ENCODE assay signal across 10 cellular contexts in the genomic region with DNA sequence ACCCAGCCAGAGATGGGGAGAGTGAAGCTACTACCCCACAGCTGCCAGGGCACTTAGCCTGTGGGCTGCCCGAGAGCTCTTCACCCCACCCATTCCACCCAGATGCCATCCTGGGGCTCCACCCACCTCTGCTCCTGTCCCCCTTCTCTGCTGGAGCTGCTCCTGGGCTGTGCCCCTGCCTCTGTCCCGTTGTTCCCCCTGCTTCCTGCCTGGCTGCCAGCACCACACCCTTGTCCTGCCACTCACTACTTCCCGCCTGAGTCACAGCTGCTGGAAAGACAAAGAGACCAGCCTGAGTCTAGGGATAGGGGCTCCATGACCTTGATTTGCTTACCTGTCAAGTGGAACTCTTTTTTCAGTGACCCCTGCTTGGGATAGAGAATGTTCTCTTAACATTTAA. TPM values are rescaled to one million over a fixed set of nuclear protein-coding genes. Genes with fewer than 3 reads are reported as not detected.
DNase-seq lines count a peak whose midpoint lies in the region; ATAC-seq and TF ChIP-seq lines count a peak whose summit lies in the region.
"Had no signal": no experiment of that assay in that cellular context is flagged by ENCODE, and none has a peak within 500 bp of the region (broad histone marks: within the 10 kb centered on the region; RNA-seq: fewer than 3 reads in every experiment).

No MANE protein-coding gene starts in this region.

- TF ChIP-seq POLR2A in testis (IDR thresholded peaks at IDR 0.05), result no peak

- DNase-seq in Right ventricle myocardium inferior (ENCODE audit: missing footprints), result no peak
- no peak for DNase-seq in cardiac septum (ENCODE audit: low spot score)
- peak; percentile 69 for DNase-seq in colonic mucosa
- peak; percentile 80 to 84 for DNase-seq in aorta
- no peak for DNase-seq in occipital lobe (lab: John Stamatoyannopoulos, UW)
- no peak for DNase-seq in NCI-H2029 (lab: John Stamatoyannopoulos, UW)
- DNase-seq in testis, result no peak
- DNase-seq: stimulated activated CD4-positive, alpha-beta T cell treated with anti-CD3 and anti-CD28 coated beads, Interleukin-1b, Interleukin-23, amount 100 ng/mL, for 48 hours had no signal

- H3K9me3 ChIP-seq in colonic mucosa, result no peaks in the 10 kb centered on the region
- no peaks in the 10 kb centered on the region for H3K9me3 ChIP-seq in mucosa of rectum (ENCODE audit: control insufficient read depth in 2 of 2, low read length in 2 of 2)
- no peaks in the 10 kb centered on the region for H3K9me3 ChIP-seq in aorta (ENCODE audit: control insufficient read depth, low read length)
- H3K9me3 ChIP-seq in testis, result no peaks in the 10 kb centered on the region

- H3K9ac ChIP-seq in colonic mucosa (ENCODE audit: low read depth in 2 of 2, low read length in 2 of 2) (peak overlapping the region; percentile 41 to 48), mucosa of rectum (ENCODE audit: low read depth in 1 of 2, low read length in 2 of 2) (peak overlapping the region in 1 of 2 donors; percentile 13)

- TF ChIP-seq CTCF in colonic mucosa (IDR thresholded peaks at IDR 0.05), result no peak
- TF ChIP-seq CTCF in testis (IDR thresholded peaks at IDR 0.05), result no peak

- peak overlapping the region; percentile 10 for H3K27ac ChIP-seq in colonic mucosa
- H3K27ac ChIP-seq in mucosa of rectum (ENCODE audit: low read depth in 2 of 2, low read length in 2 of 2), result peak overlapping the region; percentile 34 to 58
- peak overlapping the region in 1 of 2 donors; percentile 23 for H3K27ac ChIP-seq in aorta (ENCODE audit: low read depth in 1 of 2, low read length in 2 of 2)
- H3K27ac ChIP-seq in testis, result peak overlapping the region in 1 of 2 donors; percentile 59
- H3K27ac ChIP-seq: VCaP had no signal

- ATAC-seq in Right ventricle myocardium inferior (peak; percentile 20), aorta (ENCODE audit: low FRiP score) (peak; percentile 17)

- 2 to 4% methylated on average over 3 of the region's 3 CpGs for WGBS in aorta, 2 donors
- WGBS in testis, 2 donors, result 33 to 43% methylated on average over 2 to 3 of the region's 3 CpGs

- H3K36me3 ChIP-seq in colonic mucosa, result no peaks in the 10 kb centered on the region
- peaks cover 4 to 25% of the 10 kb centered on the region in 2 donors for H3K36me3 ChIP-seq in mucosa of rectum (ENCODE audit: control insufficient read depth in 2 of 2, insufficient read depth in 2 of 2, low read length in 2 of 2)
- H3K36me3 ChIP-seq in aorta (ENCODE audit: control insufficient read depth in 1 of 2, insufficient read depth in 2 of 2, low read length in 1 of 2), result peaks cover 0 to 2% of the 10 kb centered on the region in 2 donors
- H3K36me3 ChIP-seq in testis (ENCODE audit: low read depth, missing control alignments), result no peaks in the 10 kb centered on the region

- intact Hi-C loops in Right ventricle myocardium inferior (cut with DNase I), result no loop called here
- intact Hi-C loops in cardiac septum (cut with DNase I), result no loop called here
- intact Hi-C loops in colonic mucosa (cut with DNase I), result no loop called here
- intact Hi-C loops in aorta (cut with DNase I), result no loop called here
- intact Hi-C loops in testis (cut with DNase I; ENCODE audit: low total_unique reads), result no loop called here

- H3K27me3 ChIP-seq in colonic mucosa (no peaks in the 10 kb centered on the region), mucosa of rectum (ENCODE audit: control insufficient read depth in 2 of 2, insufficient read depth in 2 of 2, low read length in 2 of 2) (no peaks in the 10 kb centered on the region), aorta (ENCODE audit: control insufficient read depth in 1 of 2, insufficient read depth in 2 of 2, low read length in 1 of 2) (no peaks in the 10 kb centered on the region), testis (no peaks in the 10 kb centered on the region)

- H3K4me3 ChIP-seq in colonic mucosa, result no peak overlapping the region
- H3K4me3 ChIP-seq in mucosa of rectum (ENCODE audit: low read length in 2 of 2), result no peak overlapping the region
- H3K4me3 ChIP-seq in aorta (ENCODE audit: low read length in 2 of 2), result no peak overlapping the region
- no peak overlapping the region for H3K4me3 ChIP-seq in testis

- H3K4me1 ChIP-seq in colonic mucosa (peaks cover 14% of the 10 kb centered on the region), mucosa of rectum (ENCODE audit: control insufficient read depth in 2 of 2, insufficient read depth in 2 of 2, low read length in 2 of 2) (peaks cover 45 to 53% of the 10 kb centered on the region in 2 donors), aorta (ENCODE audit: control insufficient read depth in 1 of 2, insufficient read depth in 2 of 2, low read length in 2 of 2) (no peaks in the 10 kb centered on the region), testis (peaks cover 62% of the 10 kb centered on the region)

RNA-seq across cellular contexts. Expression of gene GNAI2, which starts 12.4 kb away (rescaled TPM):
- total RNA-seq in Right ventricle myocardium inferior, result 153 TPM
- total RNA-seq in cardiac septum, result 153 TPM
- total RNA-seq in colonic mucosa, result 10 to 100 TPM; 48.7 to 77.4 TPM
- 100 to 1,000 TPM; 301 to 356 TPM for total RNA-seq in aorta
- 100 to 1,000 TPM; 174 to 217 TPM for polyA plus RNA-seq in aorta
- 84.5 TPM for total RNA-seq in occipital lobe
- total RNA-seq in testis, result 100 to 1,000 TPM; 239 to 343 TPM
- 238 TPM for polyA plus RNA-seq in testis (ENCODE audit: insufficient read depth, low read depth, low replicate concordance)

RNA-seq across cellular contexts. Expression of gene SEMA3B, which starts 20.6 kb away (rescaled TPM):
- total RNA-seq in Right ventricle myocardium inferior (19.8 TPM), cardiac septum (26.5 TPM), colonic mucosa (10 to 100 TPM; 51.6 to 57.0 TPM), aorta (10 to 100 TPM; 26.0 to 57.4 TPM), occipital lobe (2.3 TPM), testis (10 to 100 TPM; 12.9 to 26.7 TPM)
- polyA plus RNA-seq in aorta (10 to 100 TPM; 23.3 to 69.5 TPM), testis (ENCODE audit: insufficient read depth, low read depth, low replicate concordance) (30.2 TPM)

RNA-seq across cellular contexts. Expression of gene LSMEM2, which starts 30.5 kb away (rescaled TPM):
- total RNA-seq in Right ventricle myocardium inferior, result 29.8 TPM
- 25.7 TPM for total RNA-seq in cardiac septum
- total RNA-seq in colonic mucosa, result not detected
- total RNA-seq in aorta, result under 1 TPM in 1 of 2 donors, not detected in 1; 0.51 TPM
- polyA plus RNA-seq in aorta, result 1 to 10 TPM in 1 of 2 donors, not detected in 1; 1.3 TPM
- total RNA-seq in occipital lobe, result 0.47 TPM
- total RNA-seq in testis, result 1 to 10 TPM; 1.5 to 3.2 TPM
- 2.6 TPM for polyA plus RNA-seq in testis (ENCODE audit: insufficient read depth, low read depth, low replicate concordance)

RNA-seq across cellular contexts. Expression of gene SLC38A3, which starts 43.3 kb away (rescaled TPM):
- total RNA-seq in Right ventricle myocardium inferior (10.3 TPM), cardiac septum (6.6 TPM), colonic mucosa (under 1 TPM; 0.24 to 0.40 TPM), aorta (1 to 10 TPM in 1 of 2 donors, under 1 TPM in 1; 0.19 to 1.4 TPM), occipital lobe (5.0 TPM), testis (1 to 10 TPM; 4.3 to 5.4 TPM)
- polyA plus RNA-seq in aorta (under 1 TPM in 1 of 2 donors, not detected in 1; 0.56 TPM), testis (ENCODE audit: insufficient read depth, low read depth, low replicate concordance) (3.4 TPM)

RNA-seq across cellular contexts. Expression of gene IFRD2, which starts 43.8 kb away (rescaled TPM):
- total RNA-seq in Right ventricle myocardium inferior (69.4 TPM), cardiac septum (45.7 TPM), colonic mucosa (100 to 1,000 TPM in 1 of 2 donors, 10 to 100 TPM in 1; 52.8 to 129 TPM), aorta (10 to 100 TPM; 46.8 to 58.8 TPM), occipital lobe (15.1 TPM), testis (10 to 100 TPM; 55.3 to 60.9 TPM)
- polyA plus RNA-seq in aorta (10 to 100 TPM; 34.6 to 47.1 TPM), testis (ENCODE audit: insufficient read depth, low read depth, low replicate concordance) (42.3 TPM)

Comparison
In these comparisons a context has a peak if more than half of its experiments do, and no peak if none do; other contexts are left out.
1. DNase-seq: peak in colonic mucosa (single experiment) and aorta (2 of 2); none in Right ventricle myocardium inferior (single experiment), cardiac septum (single experiment), occipital lobe (single experiment), NCI-H2029 (single experiment) and testis (single experiment).